In genomic region chr5:138573223-138573622, GRCh38 we compare ENCODE assay signal across 2 cellular contexts.
TF ChIP-seq lines count a peak whose summit lies in the region.

No MANE protein-coding gene starts in this region.

TF ChIP-seq in K562, 482 proteins besides CTCF, POLR2A, EP300 and RAD21:
- 0 out of 2 replicates have a peak, but pooled peaks have one; percentile 8 for TF ChIP-seq EGR1 (conservative IDR thresholded peaks at IDR 0.05)
- TF ChIP-seq U2AF2 (optimal IDR thresholded peaks at IDR 0.05; ENCODE audit: low read depth, low read length): no peak
- TF ChIP-seq HDAC6 (IDR thresholded peaks at IDR 0.05; ENCODE audit: low read depth, low read length): no peak
- TF ChIP-seq, protein P1, sequence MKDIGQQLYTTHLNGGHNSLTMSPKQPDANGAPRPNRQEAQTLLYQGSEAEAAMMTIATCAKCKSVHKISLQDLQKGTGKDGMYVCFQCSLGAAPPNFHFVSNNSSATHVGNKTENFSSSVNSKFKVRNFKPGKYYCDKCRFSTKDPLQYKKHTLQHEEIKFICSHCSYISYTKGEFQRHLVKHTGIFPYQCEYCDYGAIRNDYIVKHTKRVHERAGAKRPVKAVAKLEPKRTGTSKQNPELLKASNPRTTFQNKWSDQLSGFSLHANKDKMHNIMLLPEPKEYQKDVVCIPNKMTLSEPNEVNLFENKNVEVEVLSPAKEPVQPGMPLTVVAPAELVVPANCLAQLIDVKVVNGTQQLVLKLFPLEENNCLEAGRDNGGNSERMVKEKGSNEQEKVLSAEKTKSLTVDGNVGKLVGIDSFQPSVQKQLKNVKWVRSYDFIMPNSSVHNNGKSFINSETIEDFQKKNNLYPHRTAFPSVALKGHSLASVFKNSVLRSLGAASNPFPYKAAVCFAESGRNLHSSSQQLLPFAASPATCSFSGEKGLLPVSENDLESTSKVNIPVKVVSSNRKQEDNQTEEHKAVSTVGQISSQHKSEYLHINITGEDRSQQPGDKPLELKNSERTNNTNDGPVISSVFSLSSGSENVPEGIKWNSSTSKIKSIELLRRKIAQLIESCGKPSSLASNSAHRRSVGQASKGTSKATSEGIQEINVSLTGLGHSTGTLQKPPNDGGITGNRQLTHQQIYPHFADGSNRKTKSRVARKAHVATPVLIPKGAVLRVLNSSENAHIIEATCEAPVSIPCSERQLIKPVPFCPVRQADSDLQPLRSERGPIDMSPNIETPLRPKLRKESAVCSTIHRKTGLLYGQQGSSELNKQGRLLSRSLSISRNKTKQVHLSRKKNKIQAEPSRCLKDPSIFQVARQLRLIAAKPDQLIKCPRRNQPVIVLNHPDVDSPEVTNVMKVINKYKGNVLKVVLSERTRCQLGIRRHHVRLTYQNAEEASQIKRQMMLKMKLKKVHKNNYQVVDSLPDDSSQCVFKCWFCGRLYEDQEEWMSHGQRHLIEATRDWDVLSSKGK (CRISPR knock-in tag; IDR thresholded peaks at IDR 0.05): no peak
- no peak for TF ChIP-seq KLF6 (CRISPR knock-in tag; IDR thresholded peaks at IDR 0.05; ENCODE audit: borderline replicate concordance)
- no peak for TF ChIP-seq MYC (IDR thresholded peaks at IDR 0.05; ENCODE audit: low read depth, low read length)
- no peak for TF ChIP-seq MYC (CRISPR knock-in tag; IDR thresholded peaks at IDR 0.05; ENCODE audit: borderline replicate concordance, low read depth)
- no peak for TF ChIP-seq NEUROD1 (IDR thresholded peaks at IDR 0.05; ENCODE audit: borderline replicate concordance, low read depth, low read length, partially characterized antibody)
- peak; percentile 57 for TF ChIP-seq POLR2G (IDR thresholded peaks at IDR 0.05; ENCODE audit: low read depth, low read length)
- TF ChIP-seq NR2F6 (CRISPR knock-in tag; IDR thresholded peaks at IDR 0.05): no peak
- no peak for TF ChIP-seq ZNF445 (CRISPR knock-in tag; IDR thresholded peaks at IDR 0.05; ENCODE audit: low read depth)
- TF ChIP-seq ZNF431 (CRISPR knock-in tag; IDR thresholded peaks at IDR 0.05): no peak
- TF ChIP-seq KDM1A (IDR thresholded peaks at IDR 0.05): no peak
- TF ChIP-seq MCM2 (IDR thresholded peaks at IDR 0.05; ENCODE audit: low read depth): no peak
- TF ChIP-seq TCF3 (CRISPR knock-in tag; IDR thresholded peaks at IDR 0.05): no peak
- no peak for TF ChIP-seq NBN (IDR thresholded peaks at IDR 0.05; ENCODE audit: low read depth)
- peak; percentile 60; the same call in 1 of the 2 replicates for TF ChIP-seq RBFOX2 (IDR thresholded peaks at IDR 0.05; ENCODE audit: low read depth, low read length)
- TF ChIP-seq POU5F1 (IDR thresholded peaks at IDR 0.05; ENCODE audit: borderline replicate concordance, low read depth, low read length, partially characterized antibody): no peak
- no peak for TF ChIP-seq ZNF507 (tag; conservative IDR thresholded peaks at IDR 0.05)
- no peak for TF ChIP-seq PML (IDR thresholded peaks at IDR 0.05; ENCODE audit: low read length)
- TF ChIP-seq PHTF2 (CRISPR knock-in tag; IDR thresholded peaks at IDR 0.05): no peak

TF ChIP-seq in neural cell, 6 proteins besides CTCF, POLR2A, EP300 and RAD21:
- no peak for TF ChIP-seq SMC3 (conservative IDR thresholded peaks at IDR 0.05; ENCODE audit: poor library complexity)
- no peak for TF ChIP-seq MXI1 (conservative IDR thresholded peaks at IDR 0.05; ENCODE audit: poor library complexity, severe bottlenecking)
- no peak for TF ChIP-seq REST (IDR thresholded peaks at IDR 0.05; ENCODE audit: borderline replicate concordance)
- TF ChIP-seq POLR2AphosphoS5 (IDR thresholded peaks at IDR 0.05): no peak
- TF ChIP-seq TAF1 (IDR thresholded peaks at IDR 0.05; ENCODE audit: low read depth): no peak
- no peak for TF ChIP-seq EZH2 (IDR thresholded peaks at IDR 0.05; ENCODE audit: borderline replicate concordance, insufficient read depth, low read length, poor library complexity, severe bottlenecking)
